Comparison of ENCODE assay signal across 9 cellular contexts in genomic region chr6:35391240-35391968, GRCh38. TPM values are rescaled to one million over a fixed set of nuclear protein-coding genes. Genes with fewer than 3 reads are reported as not detected.
DNase-seq lines count a peak whose midpoint lies in the region; TF ChIP-seq lines count a peak whose summit lies in the region.
"Had no signal": no experiment of that assay in that cellular context is flagged by ENCODE, and none has a peak within 500 bp of the region (broad histone marks: within the 10 kb centered on the region; RNA-seq: fewer than 3 reads in every experiment).

No MANE protein-coding gene starts in this region.

- H3K9me3 ChIP-seq in GM23248 (ENCODE audit: low read depth) (no peaks in the 10 kb centered on the region), esophagus squamous epithelium (no peaks in the 10 kb centered on the region)

- WGBS in GM23248 (ENCODE audit: low coverage in 1 of 2, low lambda C conversion rate in 2 of 2, missing lambda C conversion rate in 2 of 2), 2 experiments = 14 to 15% methylated on average over 7 of the region's 7 CpGs
- 34 to 47% methylated on average over 7 of the region's 7 CpGs for WGBS in esophagus squamous epithelium, 2 donors

- TF ChIP-seq CTCF in esophagus squamous epithelium (IDR thresholded peaks at IDR 0.05) = peak in 1 of 6 experiments; percentile 21

- TF ChIP-seq POLR2A in esophagus squamous epithelium (IDR thresholded peaks at IDR 0.05) = no peak

- peak overlapping the region; percentile 12; the same call in 1 of the 2 replicates for H2AFZ ChIP-seq in GM23248

- peak overlapping the region; percentile 48 for H3K4me2 ChIP-seq in GM23248 (ENCODE audit: unreplicated experiment)

- no peaks in the 10 kb centered on the region for H3K27me3 ChIP-seq in GM23248 (replicated peaks; ENCODE audit: insufficient read depth)
- no peaks in the 10 kb centered on the region for H3K27me3 ChIP-seq in esophagus squamous epithelium

- intact Hi-C loops in esophagus squamous epithelium (cut with DNase I) = no loop called here

- no peaks in the 10 kb centered on the region for H3K9me2 ChIP-seq in GM23248 (ENCODE audit: insufficient read depth)

- H3K4me1 ChIP-seq in GM23248 (ENCODE audit: insufficient read depth) (peaks cover 41% of the 10 kb centered on the region), esophagus squamous epithelium (peaks cover 20 to 50% (median 22%) of the 10 kb centered on the region in 3 donors)

- H3K9ac ChIP-seq in GM23248 = peak overlapping the region; percentile 62

- H3K79me2 ChIP-seq in GM23248 (ENCODE audit: insufficient read depth) = peaks cover 79% of the 10 kb centered on the region

- peak; percentile 92 for DNase-seq in GM23248
- peak; percentile 81 to 82 for DNase-seq in SW 1271 (lab: John Stamatoyannopoulos, UW)
- no peak for DNase-seq in esophagus squamous epithelium (lab: John Stamatoyannopoulos, UW)
- peak; percentile 64 for DNase-seq in skeletal muscle cell (ENCODE audit: low read depth)
- no peak for DNase-seq in NOMO-1 treated with dmso at 0.1 percent for 144 hours (lab: John Stamatoyannopoulos, UW; ENCODE audit: unreplicated experiment)
- no peak for DNase-seq in GDM1 (lab: John Stamatoyannopoulos, UW)
- no peak for DNase-seq in epidermal melanocyte (ENCODE audit: insufficient read length, low spot score)
- no peak for DNase-seq in globus pallidus (ENCODE audit: low spot score)
- DNase-seq: hypothalamus had no signal

- H3F3A ChIP-seq in GM23248 (ENCODE audit: insufficient read depth) = peaks cover 38% of the 10 kb centered on the region

- in situ Hi-C loops in GM23248 (cut with MboI) = no loop called here

- peak overlapping the region; percentile 5; the same call in 1 of the 2 replicates for H3K4me3 ChIP-seq in GM23248
- H3K4me3 ChIP-seq in esophagus squamous epithelium = peak overlapping the region in 1 of 4 donors; percentile 14
- no peak overlapping the region for H3K4me3 ChIP-seq in skeletal muscle cell (ENCODE audit: low read depth, low read length)

- peak overlapping the region; percentile 89 for H3K27ac ChIP-seq in GM23248
- H3K27ac ChIP-seq in esophagus squamous epithelium = peak overlapping the region; percentile 80 to 89 (median 86)

- H3K36me3 ChIP-seq in GM23248 (ENCODE audit: low read depth) (no peaks in the 10 kb centered on the region), esophagus squamous epithelium (no peaks in the 10 kb centered on the region)

- H4K20me1 ChIP-seq in GM23248 (ENCODE audit: insufficient read depth) = no peaks in the 10 kb centered on the region

RNA-seq across cellular contexts. Expression of gene PPARD, which starts 49.0 kb away (rescaled TPM):
- total RNA-seq in GM23248 (2014; rRNA removed; shearing (Covaris generic)) = 13.3 and 15.9 TPM in 2 replicates
- polyA plus RNA-seq in GM23248 (2016; fragmentation: Nextera tagmentation; extraction: Ambion mirVana) = 21.7 and 22.3 TPM in 2 replicates
- 10 to 100 TPM; 17.0 to 42.8 (median 28.2) TPM for total RNA-seq in esophagus squamous epithelium

Comparison
In these comparisons a context has a peak if more than half of its experiments do, and no peak if none do; other contexts are left out.
1. DNase-seq: peak in GM23248 (single experiment), SW 1271 (2 of 2) and skeletal muscle cell (single experiment); none in esophagus squamous epithelium (single experiment), NOMO-1 treated with dmso at 0.1 percent for 144 hours (single experiment), GDM1 (single experiment), epidermal melanocyte (single experiment) and globus pallidus (single experiment).